ENCODE assay signal across 21 cellular contexts in the genomic region with DNA sequence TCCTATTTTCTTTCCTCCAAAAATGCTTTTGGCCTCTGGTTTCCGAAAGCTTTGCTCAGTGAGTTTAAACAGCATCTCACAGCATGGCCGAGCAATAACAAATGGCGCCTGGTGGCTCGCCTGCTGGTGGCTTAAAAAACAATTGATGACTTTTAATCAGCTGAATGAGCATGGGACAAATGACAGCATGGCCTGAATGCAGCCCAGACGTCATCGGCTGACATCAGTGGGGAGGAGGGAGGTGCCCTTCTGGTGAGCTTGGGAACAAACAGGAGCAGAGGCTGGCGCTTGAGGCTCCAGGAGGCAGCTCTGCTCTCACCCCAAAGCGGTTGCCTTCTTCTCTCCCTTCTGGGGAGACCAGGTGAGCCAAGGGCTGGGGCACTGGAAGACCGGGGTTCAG.
A peak's percentile ranks its signal among the peaks of the same experiment; 100 is the strongest.
DNase-seq lines count a peak whose midpoint lies in the region; ATAC-seq and TF ChIP-seq lines count a peak whose summit lies in the region.
"Had no signal": no experiment of that assay in that cellular context is flagged by ENCODE, and none has a peak within 500 bp of the region (broad histone marks: within the 10 kb centered on the region; RNA-seq: fewer than 3 reads in every experiment).

No MANE protein-coding gene starts in this region.

- H3K4me1 ChIP-seq in mesenchymal stem cell (ENCODE audit: control insufficient read depth, insufficient read depth, low read depth, low read length) (peaks cover 11% of the 10 kb centered on the region), tibial nerve (peaks cover 0 to 39% (median 4%) of the 10 kb centered on the region in 4 donors)

- TF ChIP-seq CTCF in tibial nerve (IDR thresholded peaks at IDR 0.05), result no peak

- H3K27me3 ChIP-seq in mesenchymal stem cell (ENCODE audit: control insufficient read depth in 1 of 2, insufficient read depth in 1 of 2, low read length in 2 of 2) (peaks cover 0 to 48% of the 10 kb centered on the region in 2 experiments), tibial nerve (peaks cover 0 to 4% of the 10 kb centered on the region in 2 donors), MG63 (no peaks in the 10 kb centered on the region)
- H3K27me3 ChIP-seq: upper lobe of right lung had no signal

- H2AFZ ChIP-seq in mesenchymal stem cell (ENCODE audit: low read depth, low read length), result no peak overlapping the region

- no peak overlapping the region for H3K18ac ChIP-seq in mesenchymal stem cell (ENCODE audit: low read depth in 1 of 2, low read length in 2 of 2)

- H2BK12ac ChIP-seq in mesenchymal stem cell (ENCODE audit: low read length in 2 of 2), result no peak overlapping the region

- 82% methylated on average over 8 of the region's 9 CpGs for WGBS in mesenchymal stem cell
- 63 to 69% methylated on average over 6 to 9 of the region's 9 CpGs for WGBS in tibial nerve, 2 donors

- no peak overlapping the region for H4K8ac ChIP-seq in mesenchymal stem cell (ENCODE audit: low read length)

- H3K14ac ChIP-seq in mesenchymal stem cell (ENCODE audit: low read length in 2 of 2), result no peak overlapping the region

- peak; percentile 20 to 26 for TF ChIP-seq POLR2A in tibial nerve (IDR thresholded peaks at IDR 0.05)

- no peak overlapping the region for H2BK15ac ChIP-seq in mesenchymal stem cell (ENCODE audit: low read depth, poor library complexity, severe bottlenecking)

- no peak overlapping the region for H3K9ac ChIP-seq in mesenchymal stem cell (ENCODE audit: low read length)

- no peak overlapping the region for H3K23ac ChIP-seq in mesenchymal stem cell (ENCODE audit: low read length in 2 of 2)

- H3K27ac ChIP-seq in mesenchymal stem cell (ENCODE audit: low read length, poor library complexity, severe bottlenecking) (no peak overlapping the region), tibial nerve (peak overlapping the region in 3 of 4 donors; percentile 19 to 80 (median 77))
- H3K27ac ChIP-seq: C4-2B, lower lobe of right lung, skin epidermis, upper lobe of right lung had no signal

- H3K9me3 ChIP-seq in mesenchymal stem cell (ENCODE audit: control insufficient read depth, low read length), result no peaks in the 10 kb centered on the region
- no peaks in the 10 kb centered on the region for H3K9me3 ChIP-seq in tibial nerve
- H3K9me3 ChIP-seq in MG63, result no peaks in the 10 kb centered on the region
- H3K9me3 ChIP-seq: lower lobe of right lung, upper lobe of right lung had no signal

- H2BK5ac ChIP-seq in mesenchymal stem cell (ENCODE audit: low read depth, low read length, poor library complexity, severe bottlenecking), result no peak overlapping the region

- H3K4me3 ChIP-seq in mesenchymal stem cell (ENCODE audit: insufficient read depth in 1 of 2, low read depth in 1 of 2, low read length in 2 of 2) (no peak overlapping the region), tibial nerve (no peak overlapping the region), MG63 (no peak overlapping the region)
- H3K4me3 ChIP-seq: lower lobe of right lung, skin epidermis, upper lobe of right lung had no signal

- no peaks in the 10 kb centered on the region for H3K79me1 ChIP-seq in mesenchymal stem cell (replicated peaks; ENCODE audit: low read length, poor library complexity, severe bottlenecking)

- no peak for ATAC-seq in HG03469 (IDR thresholded peaks at IDR 0.05; ENCODE audit: unreplicated experiment)
- ATAC-seq: activated naive CD8-positive, alpha-beta T cell treated with anti-CD3 and anti-CD28 coated beads, Interleukin-2, amount 50 U/mL, for 24 hours; lower lobe of right lung; stimulated activated naive CD8-positive, alpha-beta T cell treated with anti-CD3 and anti-CD28 coated beads, Interleukin-15, Interleukin-2, amounts not matched to agents 100 U/mL and 50 U/mL, for 24 hours; upper lobe of right lung had no signal

- TF ChIP-seq EP300 in tibial nerve (IDR thresholded peaks at IDR 0.05), result peak in 1 of 2 donors; percentile 69

- no peak overlapping the region for H3K4ac ChIP-seq in mesenchymal stem cell (ENCODE audit: low read depth in 1 of 2, low read length in 2 of 2)

- H4K91ac ChIP-seq in mesenchymal stem cell (ENCODE audit: low read length), result no peak overlapping the region

- H2BK120ac ChIP-seq in mesenchymal stem cell (ENCODE audit: low read depth, low read length), result no peak overlapping the region

- DNase-seq in NCI-H82 (lab: John Stamatoyannopoulos, UW), result peak; percentile 36
- DNase-seq in NCI-H82 treated with DMSO at 0.1 percent for 48 hours (lab: John Stamatoyannopoulos, UW; ENCODE audit: unreplicated experiment), result no peak
- DNase-seq in cerebellar cortex (ENCODE audit: low spot score), result peak; percentile 16
- peak; percentile 26 for DNase-seq in mesenchymal stem cell
- no peak for DNase-seq in tibial nerve (ENCODE audit: low spot score in 2 of 2)
- no peak for DNase-seq in NCI-H2227 treated with DMSO at 0.1 percent for 48 hours (lab: John Stamatoyannopoulos, UW)
- no peak for DNase-seq in MG63
- DNase-seq: activated CD4-positive, alpha-beta T cell treated with anti-CD3 and anti-CD28 coated beads for 4 hours; activated naive CD8-positive, alpha-beta T cell treated with anti-CD3 and anti-CD28 coated beads, Interleukin-2, amount 50 U/mL, for 24 hours; central memory CD4-positive, alpha-beta T cell; effector memory CD4-positive, alpha-beta T cell; GDM1; GOT3; lower lobe of right lung; NCI-H1694 treated with DMSO at 0.1 percent for 48 hours; RPMI8226; stimulated activated naive CD8-positive, alpha-beta T cell treated with anti-CD3 and anti-CD28 coated beads, Interleukin-15, Interleukin-2, amounts not matched to agents 100 U/mL and 50 U/mL, for 24 hours; upper lobe of right lung had no signal

- H3K4me2 ChIP-seq in mesenchymal stem cell (ENCODE audit: low read length, poor library complexity, severe bottlenecking), result no peak overlapping the region

- no peak overlapping the region for H2AK5ac ChIP-seq in mesenchymal stem cell (ENCODE audit: low read length, severe bottlenecking)

- H3K36me3 ChIP-seq in mesenchymal stem cell (ENCODE audit: control insufficient read depth in 1 of 2, insufficient read depth in 2 of 2, low read depth in 1 of 2, low read length in 2 of 2) (no peaks in the 10 kb centered on the region), tibial nerve (no peaks in the 10 kb centered on the region), MG63 (no peaks in the 10 kb centered on the region)
- H3K36me3 ChIP-seq: lower lobe of right lung, upper lobe of right lung had no signal

Comparison
In these comparisons a context has a peak if more than half of its experiments do, and no peak if none do; other contexts are left out.
1. DNase-seq: peak in NCI-H82 (single experiment), cerebellar cortex (single experiment) and mesenchymal stem cell (single experiment); none in NCI-H82 treated with DMSO at 0.1 percent for 48 hours (single experiment), tibial nerve (0 of 2), NCI-H2227 treated with DMSO at 0.1 percent for 48 hours (single experiment) and MG63 (single experiment).